In the genomic region with DNA sequence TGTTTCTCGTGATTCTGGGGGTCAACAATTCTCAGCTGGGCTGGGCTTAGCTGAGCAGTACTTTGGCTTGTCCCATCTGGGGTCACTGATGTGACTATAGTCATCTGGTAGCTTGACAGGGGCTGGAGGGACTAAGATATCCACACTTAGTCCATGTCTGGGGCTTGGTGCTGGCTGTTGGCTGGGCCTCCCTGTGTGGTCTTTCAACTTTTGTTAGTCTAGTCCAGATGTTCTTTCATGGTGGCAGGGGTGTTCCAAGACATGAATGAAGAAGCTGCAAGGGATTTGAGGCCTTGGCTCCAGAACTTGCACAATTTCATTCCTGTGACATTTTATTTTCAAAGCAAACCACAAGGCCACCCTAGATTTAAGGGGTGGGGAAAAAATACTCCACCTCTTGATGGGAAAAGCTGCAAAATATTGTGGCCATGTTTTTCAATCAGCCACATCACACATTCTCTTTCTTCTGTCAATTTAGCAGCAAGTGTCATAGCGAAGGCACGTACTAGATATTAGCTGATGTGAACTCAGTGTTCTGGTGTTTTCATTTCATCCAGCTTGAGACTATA, we compare ENCODE assay signal across 18 cellular contexts. TPM values are rescaled to one million over a fixed set of nuclear protein-coding genes. Genes with fewer than 3 reads are reported as not detected.
A peak's percentile ranks its signal among the peaks of the same experiment; 100 is the strongest.
DNase-seq lines count a peak whose midpoint lies in the region; ATAC-seq and TF ChIP-seq lines count a peak whose summit lies in the region.
"Had no signal": no experiment of that assay in that cellular context is flagged by ENCODE, and none has a peak within 500 bp of the region (broad histone marks: within the 10 kb centered on the region; RNA-seq: fewer than 3 reads in every experiment).

No MANE protein-coding gene starts in this region.

- no peak for DNase-seq in Right ventricle myocardium inferior (ENCODE audit: missing footprints)
- no peak for DNase-seq in right atrium auricular region (ENCODE audit: low spot score)
- no peak for DNase-seq in heart right ventricle
- DNase-seq in left kidney (ENCODE audit: low read depth, low spot score), result peak; percentile 54
- no peak for DNase-seq in CD8-positive, alpha-beta memory T cell
- no peak for DNase-seq in naive thymus-derived CD8-positive, alpha-beta T cell
- no peak for DNase-seq in NCI-H146 treated with DMSO at 0.1 percent for 48 hours (lab: John Stamatoyannopoulos, UW; ENCODE audit: unreplicated experiment)
- DNase-seq: Caco-2; CD8-positive, alpha-beta T cell; GF-D8; HCEC 1CT; HFFc6 had no signal

- no peaks in the 10 kb centered on the region for H3K27me3 Mint-ChIP-seq in CD8-positive, alpha-beta memory T cell
- H3K27me3 Mint-ChIP-seq in naive thymus-derived CD8-positive, alpha-beta T cell, result peaks cover 2 to 7% (median 3%) of the 10 kb centered on the region in 5 donors

- H3K4me1 Mint-ChIP-seq in CD8-positive, alpha-beta memory T cell, result peaks cover 28 to 48% (median 32%) of the 10 kb centered on the region in 3 donors
- peaks cover 19 to 46% (median 37%) of the 10 kb centered on the region in 4 donors for H3K4me1 Mint-ChIP-seq in naive thymus-derived CD8-positive, alpha-beta T cell

- H3K9me3 ChIP-seq in right atrium auricular region (no peaks in the 10 kb centered on the region), heart right ventricle (no peaks in the 10 kb centered on the region)
- H3K9me3 ChIP-seq in CD8-positive, alpha-beta memory T cell (ENCODE audit: low read length), result no peaks in the 10 kb centered on the region
- H3K9me3 ChIP-seq: Caco-2 had no signal

- H3K27ac ChIP-seq in right atrium auricular region (peak overlapping the region in 1 of 2 donors; percentile 11), heart right ventricle (peak overlapping the region in 2 of 10 donors; percentile 4 to 39)
- no peak overlapping the region for H3K27ac ChIP-seq in CD8-positive, alpha-beta memory T cell (ENCODE audit: low read depth, low read length)
- H3K27ac ChIP-seq: 22Rv1 had no signal

- intact Hi-C loops in Right ventricle myocardium inferior (cut with DNase I) (no loop called here), heart right ventricle (cut with DNase I) (loop anchor here in 5 of 10 donors (5.0 to 10.0 kb wide), 4 partner anchors 129 to 378 kb away; a partner anchor contains a TSS)

- no peak overlapping the region for H3K4me3 Mint-ChIP-seq in CD8-positive, alpha-beta memory T cell
- no peak overlapping the region for H3K4me3 Mint-ChIP-seq in naive thymus-derived CD8-positive, alpha-beta T cell
- H3K4me3 Mint-ChIP-seq: CD8-positive, alpha-beta T cell; HFFc6 had no signal

- WGBS in heart right ventricle, 2 donors, result 71 to 84% methylated on average over 3 of the region's 3 CpGs

- H3K36me3 ChIP-seq in right atrium auricular region, result no peaks in the 10 kb centered on the region
- H3K36me3 ChIP-seq in heart right ventricle, result no peaks in the 10 kb centered on the region
- H3K36me3 ChIP-seq in CD8-positive, alpha-beta memory T cell (ENCODE audit: insufficient read depth, low read length), result no peaks in the 10 kb centered on the region

- peak overlapping the region in 2 of 8 donors; percentile 2 to 54 for H3K27ac Mint-ChIP-seq in CD8-positive, alpha-beta memory T cell
- H3K27ac Mint-ChIP-seq in naive thymus-derived CD8-positive, alpha-beta T cell, result no peak overlapping the region
- H3K27ac Mint-ChIP-seq: CD14-positive monocyte; CD8-positive, alpha-beta T cell; HFFc6 had no signal

- no peaks in the 10 kb centered on the region for H3K4me1 ChIP-seq in right atrium auricular region
- peaks cover 0 to 33% (median 11%) of the 10 kb centered on the region in 9 donors for H3K4me1 ChIP-seq in heart right ventricle
- H3K4me1 ChIP-seq in CD8-positive, alpha-beta memory T cell (ENCODE audit: insufficient read depth, low read length), result peaks cover 26% of the 10 kb centered on the region
- H3K4me1 ChIP-seq: Caco-2 had no signal

- H3K9me3 Mint-ChIP-seq in CD8-positive, alpha-beta memory T cell, result no peaks in the 10 kb centered on the region
- no peaks in the 10 kb centered on the region for H3K9me3 Mint-ChIP-seq in naive thymus-derived CD8-positive, alpha-beta T cell
- H3K9me3 Mint-ChIP-seq: CD8-positive, alpha-beta T cell; HFFc6 had no signal

- no peaks in the 10 kb centered on the region for H3K36me3 Mint-ChIP-seq in CD8-positive, alpha-beta memory T cell
- H3K36me3 Mint-ChIP-seq in naive thymus-derived CD8-positive, alpha-beta T cell, result no peaks in the 10 kb centered on the region
- H3K36me3 Mint-ChIP-seq: CD14-positive monocyte; CD8-positive, alpha-beta T cell had no signal

- CTCF ChIA-PET in CD8-positive, alpha-beta memory T cell (lab: Charles Lee), result no interaction called here

- TF ChIP-seq CTCF in right atrium auricular region (IDR thresholded peaks at IDR 0.05) (no peak), heart right ventricle (IDR thresholded peaks at IDR 0.05) (no peak)

- POLR2A ChIA-PET in CD8-positive, alpha-beta memory T cell (lab: Charles Lee), result interaction anchor here (0.6 to 0.7 kb wide), 2 partner anchors 19 to 20 kb away, joined by 3 to 7 read pairs; no protein-coding TSS in a partner anchor
- POLR2A ChIA-PET in naive thymus-derived CD8-positive, alpha-beta T cell (lab: Charles Lee), result no interaction called here

- H3K4me3 ChIP-seq in right atrium auricular region (no peak overlapping the region), heart right ventricle (no peak overlapping the region)
- no peak overlapping the region for H3K4me3 ChIP-seq in CD8-positive, alpha-beta memory T cell (ENCODE audit: low read length)

- no peaks in the 10 kb centered on the region for H3K27me3 ChIP-seq in right atrium auricular region
- H3K27me3 ChIP-seq in heart right ventricle, result peaks cover 0 to 17% (median 0%) of the 10 kb centered on the region in 7 donors
- no peaks in the 10 kb centered on the region for H3K27me3 ChIP-seq in CD8-positive, alpha-beta memory T cell (ENCODE audit: insufficient read depth, low read length, poor library complexity, severe bottlenecking)

- ATAC-seq in Right ventricle myocardium inferior (peak; percentile 80), heart right ventricle (peak in 5 of 8 donors; percentile 47 to 71 (median 56))
- no peak for ATAC-seq in naive thymus-derived CD8-positive, alpha-beta T cell
- ATAC-seq: CD8-positive, alpha-beta T cell; HepG2 had no signal

RNA-seq across cellular contexts. Expression of a gene that starts 59.2 kb away (rescaled TPM):
- total RNA-seq in Right ventricle myocardium inferior (not detected), right atrium auricular region (not detected), heart right ventricle (under 1 TPM in 1 of 10 donors, not detected in 9; 0.11 TPM)
- polyA plus RNA-seq in heart right ventricle, result not detected
- total RNA-seq in CD8-positive, alpha-beta memory T cell, result not detected
- polyA plus RNA-seq in CD8-positive, alpha-beta memory T cell, result not detected
- not detected for total RNA-seq in naive thymus-derived CD8-positive, alpha-beta T cell
- polyA plus RNA-seq in naive thymus-derived CD8-positive, alpha-beta T cell, result not detected
- total RNA-seq: A673; Caco-2; CD8-positive, alpha-beta T cell; H4; HepG2; HFFc6 had no signal
- polyA plus RNA-seq: BJ, CD14-positive monocyte, HepG2 had no signal

Comparison
In these comparisons a context has a peak if more than half of its experiments do, and no peak if none do; other contexts are left out.
1. ATAC-seq: peak in Right ventricle myocardium inferior (single experiment) and heart right ventricle (5 of 8); none in naive thymus-derived CD8-positive, alpha-beta T cell (0 of 2).